9 cellular contexts compared by ENCODE assay signal in genomic region chr1:119323216-119323982, GRCh38. TPM values are rescaled to one million over a fixed set of nuclear protein-coding genes. Genes with fewer than 3 reads are reported as not detected.
A peak's percentile ranks its signal among the peaks of the same experiment; 100 is the strongest.
DNase-seq lines count a peak whose midpoint lies in the region; ATAC-seq and TF ChIP-seq lines count a peak whose summit lies in the region.
"Had no signal": no experiment of that assay in that cellular context is flagged by ENCODE, and none has a peak within 500 bp of the region (broad histone marks: within the 10 kb centered on the region; RNA-seq: fewer than 3 reads in every experiment).

No MANE protein-coding gene starts in this region.

- intact Hi-C loops in dorsolateral prefrontal cortex (cut with DNase I) = no loop called here

- no peak overlapping the region for H3K4me3 ChIP-seq in BLaER1 treated with 17β-estradiol and CSF1 and Interleukin-3, amounts not matched to agents 10 nM and 100 nM
- H3K4me3 ChIP-seq in dorsolateral prefrontal cortex = no peak overlapping the region

- peak overlapping the region; percentile 25 to 80 (median 66); a peak in 16 of 22 replicates for H3K27ac ChIP-seq in BLaER1 treated with 17β-estradiol and CSF1 and Interleukin-3, amounts not matched to agents 10 nM and 100 nM
- no peak overlapping the region for H3K27ac ChIP-seq in dorsolateral prefrontal cortex

- peak; percentile 92 for ATAC-seq in HG02870 (IDR thresholded peaks at IDR 0.05; ENCODE audit: unreplicated experiment)

- peaks cover 19 to 53% (median 37%) of the 10 kb centered on the region in 10 experiments for H3K4me1 ChIP-seq in BLaER1 treated with 17β-estradiol and CSF1 and Interleukin-3, amounts not matched to agents 10 nM and 100 nM

- peak; percentile 46 for DNase-seq in GM19238 (ENCODE audit: insufficient read length, low spot score)
- DNase-seq in MV-4-11 (lab: John Stamatoyannopoulos, UW) = peak; percentile 99
- no peak for DNase-seq in dorsolateral prefrontal cortex
- no peak for DNase-seq in H4 (ENCODE audit: low spot score)
- no peak for DNase-seq in osteocyte (ENCODE audit: extremely low spot score, unreplicated experiment)
- DNase-seq in NCI-H1930 (lab: John Stamatoyannopoulos, UW) = no peak
- DNase-seq: NCI-H2029 had no signal

- peak overlapping the region in 6 of 11 experiments; percentile 22 to 51 (median 38); a peak in 7 of 22 replicates for H3K9ac ChIP-seq in BLaER1 treated with 17β-estradiol and CSF1 and Interleukin-3, amounts not matched to agents 10 nM and 100 nM

- TF ChIP-seq CTCF in dorsolateral prefrontal cortex (IDR thresholded peaks at IDR 0.05 in 54 of 56, conservative IDR thresholded peaks at IDR 0.05 in 2 of 56; ENCODE audit: low read depth in 1 of 56, partially characterized antibody in 56 of 56) = no peak
- TF ChIP-seq CTCF in osteocyte (IDR thresholded peaks at IDR 0.05) = no peak

- H4K20me1 ChIP-seq in BLaER1 treated with 17β-estradiol and CSF1 and Interleukin-3, amounts not matched to agents 10 nM and 100 nM = no peaks in the 10 kb centered on the region

- peaks cover 2% of the 10 kb centered on the region for H3K27me3 Mint-ChIP-seq in osteocyte (ENCODE audit: unreplicated experiment)

- H3K27ac Mint-ChIP-seq in osteocyte (ENCODE audit: unreplicated experiment) = no peak overlapping the region

- peak overlapping the region; percentile 29 to 78 (median 68) for H3K4me2 ChIP-seq in BLaER1 treated with 17β-estradiol and CSF1 and Interleukin-3, amounts not matched to agents 10 nM and 100 nM

- no peak overlapping the region for H3K4me3 Mint-ChIP-seq in osteocyte (ENCODE audit: unreplicated experiment)

- H3K27me3 ChIP-seq in BLaER1 treated with 17β-estradiol and CSF1 and Interleukin-3, amounts not matched to agents 10 nM and 100 nM = peaks cover 0 to 9% (median 4%) of the 10 kb centered on the region in 11 experiments; a peak in 9 of 22 replicates
- H3K27me3 ChIP-seq in dorsolateral prefrontal cortex = no peaks in the 10 kb centered on the region

- no peaks in the 10 kb centered on the region for H3K36me3 Mint-ChIP-seq in osteocyte (ENCODE audit: unreplicated experiment)

- H3K9me3 ChIP-seq in BLaER1 treated with 17β-estradiol and CSF1 and Interleukin-3, amounts not matched to agents 10 nM and 100 nM (replicated peaks in 1 of 11) = no peaks in the 10 kb centered on the region

- no peaks in the 10 kb centered on the region for H3K36me3 ChIP-seq in BLaER1 treated with 17β-estradiol and CSF1 and Interleukin-3, amounts not matched to agents 10 nM and 100 nM

- H3K9me3 Mint-ChIP-seq in osteocyte (ENCODE audit: unreplicated experiment) = no peaks in the 10 kb centered on the region

- H3K4me1 Mint-ChIP-seq in osteocyte (ENCODE audit: unreplicated experiment) = peaks cover 8% of the 10 kb centered on the region

RNA-seq across cellular contexts. Expression of gene HAO2, which starts 45.2 kb away (rescaled TPM):
- under 1 TPM in 6 of 120 experiments, not detected in 114; 0.32 to 0.90 (median 0.62) TPM for total RNA-seq in dorsolateral prefrontal cortex
- total RNA-seq in H4 (2014; rRNA removed; shearing (Covaris generic)) = not detected in 2 replicates
- not detected in 2 replicates for total RNA-seq in osteocyte

Comparison
In these comparisons a context has a peak if more than half of its experiments do, and no peak if none do; other contexts are left out.
1. H3K27ac ChIP-seq: peak in BLaER1 treated with 17β-estradiol and CSF1 and Interleukin-3, amounts not matched to agents 10 nM and 100 nM (11 of 11); none in dorsolateral prefrontal cortex (0 of 59).
2. DNase-seq: peak in GM19238 (single experiment) and MV-4-11 (single experiment); none in dorsolateral prefrontal cortex (0 of 10), H4 (single experiment), osteocyte (single experiment) and NCI-H1930 (0 of 2).